Comparison of ENCODE assay signal across 1 cellular context in the genomic region with DNA sequence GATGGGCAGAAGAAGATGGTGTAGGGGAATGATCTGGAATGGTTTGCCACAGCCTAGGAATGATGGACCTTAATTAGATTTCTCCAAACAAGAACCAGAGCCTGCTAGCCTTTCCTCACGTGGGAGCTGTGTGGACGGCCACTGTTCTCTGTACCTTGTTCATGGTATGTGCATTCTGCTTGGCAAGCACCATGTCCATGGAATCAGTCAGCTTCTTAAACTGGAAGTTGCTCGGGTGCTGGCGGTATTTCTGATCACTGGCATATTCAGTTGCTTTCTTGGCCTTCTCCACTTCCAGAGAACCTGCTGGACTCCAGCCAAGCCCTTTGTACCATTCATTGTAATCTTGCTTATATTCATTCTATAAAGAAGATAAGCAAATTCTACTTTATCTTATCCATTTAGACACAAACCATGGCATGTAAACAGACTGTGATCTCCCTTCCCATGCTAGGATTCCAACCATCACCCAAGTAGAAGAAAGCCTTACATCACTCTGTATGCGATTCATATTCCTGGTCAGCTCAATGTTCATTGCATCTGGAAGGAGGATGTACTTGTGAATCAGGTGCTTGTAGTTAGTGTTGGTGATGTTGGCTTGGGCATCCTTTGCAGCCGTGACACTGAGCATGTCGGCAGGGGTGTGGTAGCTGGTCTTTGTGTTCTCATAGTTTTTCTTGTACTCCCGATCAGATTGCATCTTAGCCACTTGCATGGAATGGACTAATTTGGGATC.
TF ChIP-seq lines count a peak whose summit lies in the region.

No MANE protein-coding gene starts in this region.

TF ChIP-seq in H1, 55 proteins besides CTCF, POLR2A, EP300 and RAD21:
- TF ChIP-seq RXRA (IDR thresholded peaks at IDR 0.05; ENCODE audit: insufficient read depth, low read depth, low read length) (no peak), HDAC2 (IDR thresholded peaks at IDR 0.05; ENCODE audit: borderline replicate concordance in 1 of 2, low read depth in 2 of 2, low read length in 2 of 2) (no peak), SUZ12 (IDR thresholded peaks at IDR 0.05; ENCODE audit: low read length) (no peak), CBX8 (IDR thresholded peaks at IDR 0.05; ENCODE audit: borderline replicate concordance, low read depth, low read length) (no peak), RBBP5 (IDR thresholded peaks at IDR 0.05; ENCODE audit: borderline replicate concordance, low read depth, low read length) (no peak), CTBP2 (IDR thresholded peaks at IDR 0.05; ENCODE audit: borderline replicate concordance, insufficient read depth, insufficient read length, low read length) (no peak), ZNF274 (IDR thresholded peaks at IDR 0.05; ENCODE audit: borderline replicate concordance, extremely low read depth, low read length) (no peak), YY1 (IDR thresholded peaks at IDR 0.05; ENCODE audit: low read depth, low read length) (no peak), GABPA (IDR thresholded peaks at IDR 0.05; ENCODE audit: borderline replicate concordance, insufficient read depth, low read length) (no peak), CEBPB (IDR thresholded peaks at IDR 0.05; ENCODE audit: low read depth, low read length) (no peak), TBP (IDR thresholded peaks at IDR 0.05; ENCODE audit: low read depth, low read length) (no peak)
- TF ChIP-seq, protein P1, sequence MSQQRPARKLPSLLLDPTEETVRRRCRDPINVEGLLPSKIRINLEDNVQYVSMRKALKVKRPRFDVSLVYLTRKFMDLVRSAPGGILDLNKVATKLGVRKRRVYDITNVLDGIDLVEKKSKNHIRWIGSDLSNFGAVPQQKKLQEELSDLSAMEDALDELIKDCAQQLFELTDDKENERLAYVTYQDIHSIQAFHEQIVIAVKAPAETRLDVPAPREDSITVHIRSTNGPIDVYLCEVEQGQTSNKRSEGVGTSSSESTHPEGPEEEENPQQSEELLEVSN (IDR thresholded peaks at IDR 0.05): no peak
